8 cellular contexts compared by ENCODE assay signal in the genomic region with DNA sequence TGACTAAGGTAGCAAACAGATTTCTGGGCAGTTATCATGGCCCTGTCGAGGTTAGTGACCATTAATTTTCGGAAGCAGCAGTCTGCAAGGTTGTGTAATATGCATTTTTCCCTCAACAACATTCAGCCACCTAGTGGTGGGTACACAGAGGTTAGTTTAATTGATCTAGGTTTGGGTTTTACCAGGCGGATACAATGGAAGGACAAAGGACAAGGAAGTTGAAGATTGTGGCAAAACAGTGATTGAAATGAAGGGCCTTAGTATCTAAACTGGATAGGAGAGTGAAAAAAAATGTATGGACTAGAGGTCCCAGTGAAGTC. TPM values are rescaled to one million over a fixed set of nuclear protein-coding genes. Genes with fewer than 3 reads are reported as not detected.
A peak's percentile ranks its signal among the peaks of the same experiment; 100 is the strongest.
DNase-seq lines count a peak whose midpoint lies in the region; ATAC-seq and TF ChIP-seq lines count a peak whose summit lies in the region.

No MANE protein-coding gene starts in this region.

- H3K4me2 ChIP-seq in OCI-LY1 (ENCODE audit: low read length) = peak overlapping the region; percentile 51; the same call in 1 of the 2 replicates

- peak; percentile 41 for TF ChIP-seq CTCF in natural killer cell (IDR thresholded peaks at IDR 0.05)
- peak; percentile 82 for TF ChIP-seq CTCF in OCI-LY1 (IDR thresholded peaks at IDR 0.05; ENCODE audit: low read length)
- peak in 4 of 6 experiments; percentile 20 to 51 (median 40) for TF ChIP-seq CTCF in thyroid gland (IDR thresholded peaks at IDR 0.05)

- H3K9me3 Mint-ChIP-seq in natural killer cell = no peaks in the 10 kb centered on the region
- H3K9me3 Mint-ChIP-seq in natural killer cell treated with Interleukin-12 subunit alpha and Interleukin-12 subunit beta and Interleukin-15 and Interleukin-18, amount 100 ng/mL, for 72 hours = no peaks in the 10 kb centered on the region

- H3K4me1 Mint-ChIP-seq in natural killer cell = peaks cover 24% of the 10 kb centered on the region in 2 donors
- H3K4me1 Mint-ChIP-seq in natural killer cell treated with Interleukin-12 subunit alpha and Interleukin-12 subunit beta and Interleukin-15 and Interleukin-18, amount 100 ng/mL, for 72 hours (ENCODE audit: low read depth in 2 of 2) = peaks cover 10 to 21% of the 10 kb centered on the region in 2 donors

- peak overlapping the region; percentile 14 for H3K4me3 ChIP-seq in OCI-LY1 (ENCODE audit: low read depth, low read length, poor library complexity, severe bottlenecking)
- H3K4me3 ChIP-seq in thyroid gland (replicated peaks in 1 of 3) = no peak overlapping the region

- no peaks in the 10 kb centered on the region for H3K9me2 ChIP-seq in OCI-LY1 (ENCODE audit: low read depth, low read length)

- no peak for DNase-seq in natural killer cell
- no peak for DNase-seq in natural killer cell treated with Interleukin-12 subunit alpha and Interleukin-12 subunit beta and Interleukin-15 and Interleukin-18, amount 100 ng/mL, for 72 hours (ENCODE audit: low spot score)
- peak; percentile 60 for DNase-seq in fibroblast of gingiva (ENCODE audit: low read depth)
- DNase-seq in thyroid gland = no peak
- no peak for DNase-seq in stimulated activated naive CD4-positive, alpha-beta T cell (lab: John Stamatoyannopoulos, UW)
- no peak for DNase-seq in activated CD4-positive, alpha-beta T cell treated with anti-CD3 and anti-CD28 coated beads, Interleukin-2, amount 50 U/mL, for 4 hours
- no peak for DNase-seq in NCI-H1048 (lab: John Stamatoyannopoulos, UW)

- TF ChIP-seq POLR2A in thyroid gland (IDR thresholded peaks at IDR 0.05) = no peak

- peaks cover 33% of the 10 kb centered on the region for H3K4me1 ChIP-seq in OCI-LY1 (ENCODE audit: insufficient read depth, low read length, severe bottlenecking)
- peaks cover 15 to 30% of the 10 kb centered on the region in 2 donors for H3K4me1 ChIP-seq in thyroid gland

- H3K27ac Mint-ChIP-seq in natural killer cell = no peak overlapping the region
- no peak overlapping the region for H3K27ac Mint-ChIP-seq in natural killer cell treated with Interleukin-12 subunit alpha and Interleukin-12 subunit beta and Interleukin-15 and Interleukin-18, amount 100 ng/mL, for 72 hours

- no peak for ATAC-seq in natural killer cell
- ATAC-seq in natural killer cell treated with Interleukin-12 subunit alpha and Interleukin-12 subunit beta and Interleukin-15 and Interleukin-18, amount 100 ng/mL, for 72 hours = no peak

- H3K27me3 ChIP-seq in OCI-LY1 (ENCODE audit: insufficient read depth, low read length) = no peaks in the 10 kb centered on the region
- no peaks in the 10 kb centered on the region for H3K27me3 ChIP-seq in thyroid gland

- WGBS in thyroid gland, 2 donors = 56 to 58% methylated on average over 3 of the region's 3 CpGs

- intact Hi-C loops in natural killer cell (cut with micrococcal nuclease) (no loop called here), thyroid gland (cut with DNase I) (no loop called here)

- H3K9me3 ChIP-seq in OCI-LY1 (ENCODE audit: low read length) (no peaks in the 10 kb centered on the region), thyroid gland (no peaks in the 10 kb centered on the region)

- no peak overlapping the region for H3K9ac ChIP-seq in OCI-LY1 (ENCODE audit: low read length)

- H3K36me3 ChIP-seq in OCI-LY1 (ENCODE audit: insufficient read depth, low read length) = no peaks in the 10 kb centered on the region
- no peaks in the 10 kb centered on the region for H3K36me3 ChIP-seq in thyroid gland

- H3K27ac ChIP-seq in OCI-LY1 (ENCODE audit: low read depth, low read length, poor library complexity, severe bottlenecking) (peak overlapping the region; percentile 2), thyroid gland (no peak overlapping the region)

- no peaks in the 10 kb centered on the region for H3K79me2 ChIP-seq in OCI-LY1 (ENCODE audit: insufficient read depth, low read length)

- H3K4me3 Mint-ChIP-seq in natural killer cell = no peak overlapping the region
- no peak overlapping the region for H3K4me3 Mint-ChIP-seq in natural killer cell treated with Interleukin-12 subunit alpha and Interleukin-12 subunit beta and Interleukin-15 and Interleukin-18, amount 100 ng/mL, for 72 hours

- no peaks in the 10 kb centered on the region for H3K36me3 Mint-ChIP-seq in natural killer cell
- H3K36me3 Mint-ChIP-seq in natural killer cell treated with Interleukin-12 subunit alpha and Interleukin-12 subunit beta and Interleukin-15 and Interleukin-18, amount 100 ng/mL, for 72 hours = no peaks in the 10 kb centered on the region

- H3K27me3 Mint-ChIP-seq in natural killer cell (ENCODE audit: low read depth in 2 of 2) = no peaks in the 10 kb centered on the region
- H3K27me3 Mint-ChIP-seq in natural killer cell treated with Interleukin-12 subunit alpha and Interleukin-12 subunit beta and Interleukin-15 and Interleukin-18, amount 100 ng/mL, for 72 hours = no peaks in the 10 kb centered on the region

- no peaks in the 10 kb centered on the region for H4K20me1 ChIP-seq in OCI-LY1 (ENCODE audit: insufficient read depth, low read length)

- H3F3A ChIP-seq in OCI-LY1 (ENCODE audit: insufficient read depth, low read length) = no peaks in the 10 kb centered on the region

- no peak overlapping the region for H2AFZ ChIP-seq in OCI-LY1 (ENCODE audit: low read length)

RNA-seq across cellular contexts. Expression of gene ARMH1, which starts 2.6 kb away (rescaled TPM):
- total RNA-seq in natural killer cell (10 to 100 TPM in 1 of 3 donors, 1 to 10 TPM in 2; 1.5 to 25.5 (median 5.0) TPM), thyroid gland (1 to 10 TPM in 2 of 4 donors, not detected in 2; 1.3 to 1.9 TPM)
- total RNA-seq in natural killer cell treated with Interleukin-12 subunit alpha and Interleukin-12 subunit beta and Interleukin-15 and Interleukin-18, amount 100 ng/mL, for 72 hours = 1 to 10 TPM; 1.8 to 8.7 TPM

RNA-seq across cellular contexts. Expression of gene TMEM53, which starts 2.9 kb away (rescaled TPM):
- 1 to 10 TPM; 2.2 to 3.8 (median 3.3) TPM for total RNA-seq in natural killer cell
- 1 to 10 TPM; 2.8 to 3.8 TPM for total RNA-seq in natural killer cell treated with Interleukin-12 subunit alpha and Interleukin-12 subunit beta and Interleukin-15 and Interleukin-18, amount 100 ng/mL, for 72 hours
- total RNA-seq in thyroid gland = 10 to 100 TPM in 1 of 4 donors, 1 to 10 TPM in 3; 3.9 to 10.4 (median 8.0) TPM

RNA-seq across cellular contexts. Expression of gene RNU5D-1, which starts 53.8 kb away (rescaled TPM):
- total RNA-seq in natural killer cell = not detected
- total RNA-seq in natural killer cell treated with Interleukin-12 subunit alpha and Interleukin-12 subunit beta and Interleukin-15 and Interleukin-18, amount 100 ng/mL, for 72 hours = not detected
- total RNA-seq in thyroid gland = not detected
